29 cellular contexts compared by ENCODE assay signal in the genomic region with DNA sequence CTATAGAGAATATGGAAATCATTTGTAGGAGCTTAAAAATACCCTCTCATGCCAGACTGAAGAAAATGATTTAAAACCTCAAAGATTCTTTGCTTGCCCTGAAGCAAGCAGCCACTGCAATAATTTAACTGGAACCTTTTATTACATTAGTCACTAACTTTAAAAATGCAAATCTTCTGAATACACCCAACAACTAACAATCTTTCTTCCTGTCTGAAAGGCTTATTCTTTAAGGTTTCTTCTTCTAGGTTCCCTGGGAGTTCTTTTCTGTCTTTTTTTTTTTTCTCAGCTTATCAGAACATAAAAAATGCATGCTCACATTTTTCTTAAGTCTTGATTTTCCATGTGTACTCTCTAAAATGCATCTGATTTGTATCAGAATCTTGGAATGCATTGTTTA.
"Had no signal": no experiment of that assay in that cellular context is flagged by ENCODE, and none has a peak within 500 bp of the region (broad histone marks: within the 10 kb centered on the region; RNA-seq: fewer than 3 reads in every experiment).

No MANE protein-coding gene starts in this region.

- ATAC-seq: left colon; left lung; lower lobe of right lung; natural killer cell; psoas muscle; right lobe of liver; stimulated activated memory B cell treated with anti-CD40 and anti-IgM and Interleukin-4, amounts not matched to agents 10 μg/mL and 1 μg/mL and 100 μg/mL, for 72 hours; stimulated activated naive CD8-positive, alpha-beta T cell treated with anti-CD3 and anti-CD28 coated beads, Interleukin-15, amount 100 ng/mL, for 72 hours had no signal

- DNase-seq: hypothalamus; immature natural killer cell; kidney; left colon; left lung; lower lobe of right lung; mammary epithelial cell; mesenchymal stem cell; naive B cell; natural killer cell; nephron progenitor cell; occipital lobe; psoas muscle; right lobe of liver; stimulated activated CD4-positive, alpha-beta T cell treated with anti-CD3 and anti-CD28 coated beads, Interleukin-1b, Interleukin-23, amount 100 ng/mL, for 48 hours; stimulated activated CD4-positive, alpha-beta T cell treated with anti-CD3 and anti-CD28 coated beads, Interleukin-2, amount 100 ng/mL, for 48 hours; stimulated activated CD4-positive, alpha-beta T cell treated with anti-CD3 and anti-CD28 coated beads, Interleukin-4, amount 100 ng/mL, for 4 hours; stimulated activated CD8-positive, alpha-beta memory T cell treated with anti-CD3 and anti-CD28 coated beads, Interleukin-4, amount 100 ng/mL, for 48 hours; stimulated activated naive CD4-positive, alpha-beta T cell treated with Interleukin-2 at 50 U/mL for 16 hours; stimulated activated naive CD8-positive, alpha-beta T cell treated with anti-CD3 and anti-CD28 coated beads, Interleukin-15, amount 100 ng/mL, for 72 hours; substantia nigra; uterus had no signal

- H3K4me1 ChIP-seq: left lung, lower lobe of right lung, parathyroid adenoma, psoas muscle, right atrium auricular region, right lobe of liver, tibial nerve, uterus had no signal

- H3K79me2 ChIP-seq: parathyroid adenoma had no signal

- H3K9ac ChIP-seq: neural progenitor cell, parathyroid adenoma had no signal

- H3K27ac ChIP-seq: left lung, lower lobe of right lung, neural progenitor cell, neutrophil, parathyroid adenoma, psoas muscle, right atrium auricular region, right lobe of liver, tibial nerve, uterus had no signal

- H3K27me3 ChIP-seq: left lung, neural progenitor cell, neutrophil, right atrium auricular region, right lobe of liver, tibial nerve, uterus had no signal

- H3K9me3 ChIP-seq: left lung, lower lobe of right lung, neutrophil, psoas muscle, right atrium auricular region, right lobe of liver, tibial nerve, uterus had no signal

- H2AFZ ChIP-seq: neural progenitor cell, parathyroid adenoma had no signal

- H3K4me3 ChIP-seq: left lung, lower lobe of right lung, neural progenitor cell, psoas muscle, right atrium auricular region, right lobe of liver, smooth muscle cell, tibial nerve, uterus had no signal

- H3K4me2 ChIP-seq: neural progenitor cell, smooth muscle cell had no signal

- H3K36me3 ChIP-seq: left lung, lower lobe of right lung, neural progenitor cell, neutrophil, right atrium auricular region, right lobe of liver, tibial nerve, uterus had no signal
